ENCODE assay signal across 1 cellular context in genomic region chr2:179954026-179954425, GRCh38.
A peak's percentile ranks its signal among the peaks of the same experiment; 100 is the strongest.
TF ChIP-seq lines count a peak whose summit lies in the region.

No MANE protein-coding gene starts in this region.

TF ChIP-seq in HepG2, 621 proteins besides CTCF, POLR2A, EP300 and RAD21 (continued from another document):
- TF ChIP-seq, protein P1, sequence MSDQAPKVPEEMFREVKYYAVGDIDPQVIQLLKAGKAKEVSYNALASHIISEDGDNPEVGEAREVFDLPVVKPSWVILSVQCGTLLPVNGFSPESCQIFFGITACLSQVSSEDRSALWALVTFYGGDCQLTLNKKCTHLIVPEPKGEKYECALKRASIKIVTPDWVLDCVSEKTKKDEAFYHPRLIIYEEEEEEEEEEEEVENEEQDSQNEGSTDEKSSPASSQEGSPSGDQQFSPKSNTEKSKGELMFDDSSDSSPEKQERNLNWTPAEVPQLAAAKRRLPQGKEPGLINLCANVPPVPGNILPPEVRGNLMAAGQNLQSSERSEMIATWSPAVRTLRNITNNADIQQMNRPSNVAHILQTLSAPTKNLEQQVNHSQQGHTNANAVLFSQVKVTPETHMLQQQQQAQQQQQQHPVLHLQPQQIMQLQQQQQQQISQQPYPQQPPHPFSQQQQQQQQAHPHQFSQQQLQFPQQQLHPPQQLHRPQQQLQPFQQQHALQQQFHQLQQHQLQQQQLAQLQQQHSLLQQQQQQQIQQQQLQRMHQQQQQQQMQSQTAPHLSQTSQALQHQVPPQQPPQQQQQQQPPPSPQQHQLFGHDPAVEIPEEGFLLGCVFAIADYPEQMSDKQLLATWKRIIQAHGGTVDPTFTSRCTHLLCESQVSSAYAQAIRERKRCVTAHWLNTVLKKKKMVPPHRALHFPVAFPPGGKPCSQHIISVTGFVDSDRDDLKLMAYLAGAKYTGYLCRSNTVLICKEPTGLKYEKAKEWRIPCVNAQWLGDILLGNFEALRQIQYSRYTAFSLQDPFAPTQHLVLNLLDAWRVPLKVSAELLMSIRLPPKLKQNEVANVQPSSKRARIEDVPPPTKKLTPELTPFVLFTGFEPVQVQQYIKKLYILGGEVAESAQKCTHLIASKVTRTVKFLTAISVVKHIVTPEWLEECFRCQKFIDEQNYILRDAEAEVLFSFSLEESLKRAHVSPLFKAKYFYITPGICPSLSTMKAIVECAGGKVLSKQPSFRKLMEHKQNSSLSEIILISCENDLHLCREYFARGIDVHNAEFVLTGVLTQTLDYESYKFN (CRISPR knock-in tag; conservative IDR thresholded peaks at IDR 0.05): peak; percentile 69
- TF ChIP-seq HDAC2 (CRISPR knock-in tag; IDR thresholded peaks at IDR 0.05): peak; percentile 28; the same call in 1 of the 2 replicates
- no peak for TF ChIP-seq TCF7L2 (IDR thresholded peaks at IDR 0.05; ENCODE audit: low read depth, low read length)
- TF ChIP-seq NBN (conservative IDR thresholded peaks at IDR 0.05): no peak
- peak; percentile 86 for TF ChIP-seq CEBPG (CRISPR knock-in tag; IDR thresholded peaks at IDR 0.05)
- TF ChIP-seq NFE2L1 (CRISPR knock-in tag; IDR thresholded peaks at IDR 0.05; ENCODE audit: borderline replicate concordance): no peak
- peak; percentile 30; the same call in 1 of the 2 replicates for TF ChIP-seq ZSCAN9 (CRISPR knock-in tag; IDR thresholded peaks at IDR 0.05; ENCODE audit: borderline replicate concordance)
- TF ChIP-seq PPARG (CRISPR knock-in tag; conservative IDR thresholded peaks at IDR 0.05): peak; percentile 75; the same call in 1 of the 2 replicates
TF ChIP-seq in HepG2: peak in this region for 54.
